In the genomic region with DNA sequence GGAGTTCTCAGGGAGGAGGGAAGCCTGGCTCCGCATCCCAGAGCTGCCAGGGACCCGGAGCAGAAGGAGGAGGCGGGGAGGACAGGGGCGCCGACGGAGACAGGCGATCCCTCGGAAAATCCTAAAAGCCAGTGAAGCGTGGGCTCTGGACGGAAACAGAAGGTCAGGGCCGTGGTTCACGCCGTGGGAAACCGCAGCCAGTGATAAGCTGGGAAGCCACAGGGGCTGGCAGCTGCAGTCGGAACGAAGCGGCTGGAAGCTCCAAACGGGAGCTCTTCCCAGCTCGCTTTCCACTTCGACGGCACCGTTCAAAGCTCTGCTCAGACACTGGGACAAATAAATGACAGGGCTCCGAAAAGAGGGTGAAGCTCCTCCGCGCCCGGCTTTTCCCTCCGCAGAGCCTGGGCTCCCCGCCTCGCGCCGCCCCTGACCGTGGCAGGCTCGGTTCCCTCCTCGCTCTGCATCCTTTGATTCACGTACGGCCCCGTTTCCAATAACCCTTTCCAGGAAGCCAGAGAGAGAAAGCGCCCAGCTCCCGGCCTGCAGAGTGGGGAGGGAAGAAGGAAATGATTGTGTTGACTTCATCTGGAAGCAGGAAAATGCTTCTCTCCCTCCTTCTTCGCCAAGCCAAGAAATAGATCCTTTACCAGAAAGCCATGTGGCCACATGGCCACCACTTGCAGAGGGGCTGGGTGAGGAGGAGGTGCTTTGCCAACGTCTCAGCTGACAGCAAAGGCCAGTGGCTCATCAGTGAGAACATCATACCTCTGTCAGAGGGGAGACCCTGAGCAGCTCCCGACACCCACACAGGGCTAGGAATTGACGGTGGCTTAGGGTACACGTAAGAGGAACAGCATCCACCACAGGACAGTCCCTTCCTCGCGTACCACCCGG, we compare ENCODE assay signal across 1 cellular context.
TF ChIP-seq lines count a peak whose summit lies in the region.

No MANE protein-coding gene starts in this region.

TF ChIP-seq in HepG2, 621 proteins besides CTCF, POLR2A, EP300 and RAD21 (continued from another document):
- TF ChIP-seq, protein P1, sequence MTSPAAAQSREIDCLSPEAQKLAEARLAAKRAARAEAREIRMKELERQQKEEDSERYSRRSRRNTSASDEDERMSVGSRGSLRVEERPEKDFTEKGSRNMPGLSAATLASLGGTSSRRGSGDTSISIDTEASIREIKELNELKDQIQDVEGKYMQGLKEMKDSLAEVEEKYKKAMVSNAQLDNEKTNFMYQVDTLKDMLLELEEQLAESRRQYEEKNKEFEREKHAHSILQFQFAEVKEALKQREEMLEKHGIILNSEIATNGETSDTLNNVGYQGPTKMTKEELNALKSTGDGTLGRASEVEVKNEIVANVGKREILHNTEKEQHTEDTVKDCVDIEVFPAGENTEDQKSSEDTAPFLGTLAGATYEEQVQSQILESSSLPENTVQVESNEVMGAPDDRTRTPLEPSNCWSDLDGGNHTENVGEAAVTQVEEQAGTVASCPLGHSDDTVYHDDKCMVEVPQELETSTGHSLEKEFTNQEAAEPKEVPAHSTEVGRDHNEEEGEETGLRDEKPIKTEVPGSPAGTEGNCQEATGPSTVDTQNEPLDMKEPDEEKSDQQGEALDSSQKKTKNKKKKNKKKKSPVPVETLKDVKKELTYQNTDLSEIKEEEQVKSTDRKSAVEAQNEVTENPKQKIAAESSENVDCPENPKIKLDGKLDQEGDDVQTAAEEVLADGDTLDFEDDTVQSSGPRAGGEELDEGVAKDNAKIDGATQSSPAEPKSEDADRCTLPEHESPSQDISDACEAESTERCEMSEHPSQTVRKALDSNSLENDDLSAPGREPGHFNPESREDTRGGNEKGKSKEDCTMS (CRISPR knock-in tag; conservative IDR thresholded peaks at IDR 0.05), result no peak
- TF ChIP-seq GABPA (IDR thresholded peaks at IDR 0.05; ENCODE audit: low read depth, low read length) (no peak), GABPA (CRISPR knock-in tag; IDR thresholded peaks at IDR 0.05; ENCODE audit: low read depth) (no peak), ZNF547 (CRISPR knock-in tag; IDR thresholded peaks at IDR 0.05) (0 out of 2 replicates have a peak, but pooled peaks have one; percentile 26), EZH2 (conservative IDR thresholded peaks at IDR 0.05; ENCODE audit: low read depth, low read length) (peak; percentile 39; the same call in 1 of the 2 replicates), ZNF292 (CRISPR knock-in tag; IDR thresholded peaks at IDR 0.05; ENCODE audit: borderline replicate concordance, low read depth) (no peak), CBFB (CRISPR knock-in tag; IDR thresholded peaks at IDR 0.05) (0 out of 2 replicates have a peak, but pooled peaks have one; percentile 16), ZNF777 (CRISPR knock-in tag; IDR thresholded peaks at IDR 0.05) (peak; percentile 65)
- TF ChIP-seq, protein P2, sequence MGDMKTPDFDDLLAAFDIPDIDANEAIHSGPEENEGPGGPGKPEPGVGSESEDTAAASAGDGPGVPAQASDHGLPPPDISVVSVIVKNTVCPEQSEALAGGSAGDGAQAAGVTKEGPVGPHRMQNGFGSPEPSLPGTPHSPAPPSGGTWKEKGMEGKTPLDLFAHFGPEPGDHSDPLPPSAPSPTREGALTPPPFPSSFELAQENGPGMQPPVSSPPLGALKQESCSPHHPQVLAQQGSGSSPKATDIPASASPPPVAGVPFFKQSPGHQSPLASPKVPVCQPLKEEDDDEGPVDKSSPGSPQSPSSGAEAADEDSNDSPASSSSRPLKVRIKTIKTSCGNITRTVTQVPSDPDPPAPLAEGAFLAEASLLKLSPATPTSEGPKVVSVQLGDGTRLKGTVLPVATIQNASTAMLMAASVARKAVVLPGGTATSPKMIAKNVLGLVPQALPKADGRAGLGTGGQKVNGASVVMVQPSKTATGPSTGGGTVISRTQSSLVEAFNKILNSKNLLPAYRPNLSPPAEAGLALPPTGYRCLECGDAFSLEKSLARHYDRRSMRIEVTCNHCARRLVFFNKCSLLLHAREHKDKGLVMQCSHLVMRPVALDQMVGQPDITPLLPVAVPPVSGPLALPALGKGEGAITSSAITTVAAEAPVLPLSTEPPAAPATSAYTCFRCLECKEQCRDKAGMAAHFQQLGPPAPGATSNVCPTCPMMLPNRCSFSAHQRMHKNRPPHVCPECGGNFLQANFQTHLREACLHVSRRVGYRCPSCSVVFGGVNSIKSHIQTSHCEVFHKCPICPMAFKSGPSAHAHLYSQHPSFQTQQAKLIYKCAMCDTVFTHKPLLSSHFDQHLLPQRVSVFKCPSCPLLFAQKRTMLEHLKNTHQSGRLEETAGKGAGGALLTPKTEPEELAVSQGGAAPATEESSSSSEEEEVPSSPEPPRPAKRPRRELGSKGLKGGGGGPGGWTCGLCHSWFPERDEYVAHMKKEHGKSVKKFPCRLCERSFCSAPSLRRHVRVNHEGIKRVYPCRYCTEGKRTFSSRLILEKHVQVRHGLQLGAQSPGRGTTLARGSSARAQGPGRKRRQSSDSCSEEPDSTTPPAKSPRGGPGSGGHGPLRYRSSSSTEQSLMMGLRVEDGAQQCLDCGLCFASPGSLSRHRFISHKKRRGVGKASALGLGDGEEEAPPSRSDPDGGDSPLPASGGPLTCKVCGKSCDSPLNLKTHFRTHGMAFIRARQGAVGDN (CRISPR knock-in tag; IDR thresholded peaks at IDR 0.05), result peak; percentile 28
- TF ChIP-seq, protein P3, sequence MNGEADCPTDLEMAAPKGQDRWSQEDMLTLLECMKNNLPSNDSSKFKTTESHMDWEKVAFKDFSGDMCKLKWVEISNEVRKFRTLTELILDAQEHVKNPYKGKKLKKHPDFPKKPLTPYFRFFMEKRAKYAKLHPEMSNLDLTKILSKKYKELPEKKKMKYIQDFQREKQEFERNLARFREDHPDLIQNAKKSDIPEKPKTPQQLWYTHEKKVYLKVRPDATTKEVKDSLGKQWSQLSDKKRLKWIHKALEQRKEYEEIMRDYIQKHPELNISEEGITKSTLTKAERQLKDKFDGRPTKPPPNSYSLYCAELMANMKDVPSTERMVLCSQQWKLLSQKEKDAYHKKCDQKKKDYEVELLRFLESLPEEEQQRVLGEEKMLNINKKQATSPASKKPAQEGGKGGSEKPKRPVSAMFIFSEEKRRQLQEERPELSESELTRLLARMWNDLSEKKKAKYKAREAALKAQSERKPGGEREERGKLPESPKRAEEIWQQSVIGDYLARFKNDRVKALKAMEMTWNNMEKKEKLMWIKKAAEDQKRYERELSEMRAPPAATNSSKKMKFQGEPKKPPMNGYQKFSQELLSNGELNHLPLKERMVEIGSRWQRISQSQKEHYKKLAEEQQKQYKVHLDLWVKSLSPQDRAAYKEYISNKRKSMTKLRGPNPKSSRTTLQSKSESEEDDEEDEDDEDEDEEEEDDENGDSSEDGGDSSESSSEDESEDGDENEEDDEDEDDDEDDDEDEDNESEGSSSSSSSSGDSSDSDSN (CRISPR knock-in tag; IDR thresholded peaks at IDR 0.05), result peak; percentile 91
TF ChIP-seq in HepG2: peak in this region for 6.
